In the genomic region with DNA sequence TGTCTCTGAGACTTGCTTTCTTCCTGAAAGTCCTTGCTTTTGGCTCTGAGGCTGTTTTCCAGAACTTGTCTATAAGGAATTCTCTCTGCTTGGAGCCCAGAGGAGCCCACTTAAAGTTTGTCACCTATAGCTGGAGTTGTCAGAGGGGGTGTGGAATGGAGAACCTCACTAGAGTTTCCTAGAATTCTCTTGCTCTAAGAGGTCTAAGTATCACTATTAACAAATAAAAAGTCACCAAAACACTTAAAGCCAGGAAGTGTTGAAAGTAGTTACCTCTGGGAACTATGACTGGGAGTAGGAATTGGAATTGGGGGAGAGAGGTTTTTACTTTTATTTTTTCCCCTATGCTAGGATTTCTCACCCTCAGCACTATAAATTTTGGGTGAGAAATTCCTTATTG, we compare ENCODE assay signal across 20 cellular contexts. TPM values are rescaled to one million over a fixed set of nuclear protein-coding genes. Genes with fewer than 3 reads are reported as not detected.
DNase-seq lines count a peak whose midpoint lies in the region; ATAC-seq and TF ChIP-seq lines count a peak whose summit lies in the region.
"Had no signal": no experiment of that assay in that cellular context is flagged by ENCODE, and none has a peak within 500 bp of the region (broad histone marks: within the 10 kb centered on the region; RNA-seq: fewer than 3 reads in every experiment).

No MANE protein-coding gene starts in this region.

- H3K27me3 Mint-ChIP-seq in activated CD8-positive, alpha-beta T cell treated with anti-CD3 and anti-CD28 coated beads for 36 hours: no peaks in the 10 kb centered on the region
- no peaks in the 10 kb centered on the region for H3K27me3 Mint-ChIP-seq in activated CD8-positive, alpha-beta T cell treated with anti-CD3 and anti-CD28 coated beads, Interleukin-2, amount 10 ng/mL, durations not matched to agents 7 days and 5 days (ENCODE audit: low read depth)
- H3K27me3 Mint-ChIP-seq in activated T-helper 1 cell treated with anti-CD3 and anti-CD28 coated beads, Interleukin-12 subunit alpha, Interleukin-12 subunit beta, Interleukin-2, Interleukin-4 antibody, amounts not matched to agents 30 ng/mL and 10 ng/mL and 1 ng/mL, durations not matched to agents 14 hours and 24 hours and 36 hours (ENCODE audit: insufficient read depth): no peaks in the 10 kb centered on the region
- H3K27me3 Mint-ChIP-seq in memory B cell: no peaks in the 10 kb centered on the region
- H3K27me3 Mint-ChIP-seq in naive thymus-derived CD4-positive, alpha-beta T cell: no peaks in the 10 kb centered on the region

- POLR2A ChIA-PET in activated CD8-positive, alpha-beta T cell treated with anti-CD3 and anti-CD28 coated beads for 36 hours (lab: Charles Lee): interaction anchor here (1.2 to 2.1 kb wide), 2 partner anchors 12 to 16 kb away, joined by 3 to 13 read pairs; no protein-coding TSS in a partner anchor
- POLR2A ChIA-PET in activated CD8-positive, alpha-beta T cell treated with anti-CD3 and anti-CD28 coated beads, Interleukin-2, amount 10 ng/mL, durations not matched to agents 7 days and 5 days (lab: Charles Lee): interaction anchor here (1.3 kb wide), 1 partner anchor 17 kb away, joined by 3 read pairs; no protein-coding TSS in a partner anchor
- POLR2A ChIA-PET in naive thymus-derived CD4-positive, alpha-beta T cell (lab: Charles Lee): interaction anchor here (0.7 to 1.7 kb wide), 6 partner anchors 11 to 56 kb away, joined by 3 to 6 read pairs (median 4); a partner anchor contains a TSS

- no peaks in the 10 kb centered on the region for H3K27me3 ChIP-seq in transverse colon
- no peaks in the 10 kb centered on the region for H3K27me3 ChIP-seq in naive thymus-derived CD4-positive, alpha-beta T cell (ENCODE audit: control insufficient read depth in 2 of 2, insufficient read depth in 2 of 2, low read length in 2 of 2)
- H3K27me3 ChIP-seq: BE2C, dorsolateral prefrontal cortex had no signal

- no peaks in the 10 kb centered on the region for H3K9me3 ChIP-seq in transverse colon
- H3K9me3 ChIP-seq in naive thymus-derived CD4-positive, alpha-beta T cell (ENCODE audit: control insufficient read depth in 2 of 3, low read length in 3 of 3): no peaks in the 10 kb centered on the region
- H3K9me3 ChIP-seq: BE2C had no signal

- TF ChIP-seq CTCF in activated CD8-positive, alpha-beta T cell treated with anti-CD3 and anti-CD28 coated beads for 36 hours (IDR thresholded peaks at IDR 0.05): no peak
- no peak for TF ChIP-seq CTCF in transverse colon (IDR thresholded peaks at IDR 0.05)

- H3K4me3 Mint-ChIP-seq in activated CD8-positive, alpha-beta T cell treated with anti-CD3 and anti-CD28 coated beads for 36 hours: no peak overlapping the region
- H3K4me3 Mint-ChIP-seq in activated CD8-positive, alpha-beta T cell treated with anti-CD3 and anti-CD28 coated beads, Interleukin-2, amount 10 ng/mL, durations not matched to agents 7 days and 5 days: no peak overlapping the region
- no peak overlapping the region for H3K4me3 Mint-ChIP-seq in activated T-helper 1 cell treated with anti-CD3 and anti-CD28 coated beads, Interleukin-12 subunit alpha, Interleukin-12 subunit beta, Interleukin-2, Interleukin-4 antibody, amounts not matched to agents 30 ng/mL and 10 ng/mL and 1 ng/mL, durations not matched to agents 14 hours and 24 hours and 36 hours
- peak overlapping the region; percentile 75 for H3K4me3 Mint-ChIP-seq in memory B cell
- no peak overlapping the region for H3K4me3 Mint-ChIP-seq in naive thymus-derived CD4-positive, alpha-beta T cell

- TF ChIP-seq EP300 in transverse colon (IDR thresholded peaks at IDR 0.05; ENCODE audit: low read depth): no peak

- H3K9me3 Mint-ChIP-seq in activated CD8-positive, alpha-beta T cell treated with anti-CD3 and anti-CD28 coated beads for 36 hours: peaks cover 6% of the 10 kb centered on the region
- H3K9me3 Mint-ChIP-seq in activated CD8-positive, alpha-beta T cell treated with anti-CD3 and anti-CD28 coated beads, Interleukin-2, amount 10 ng/mL, durations not matched to agents 7 days and 5 days (ENCODE audit: insufficient read depth): no peaks in the 10 kb centered on the region
- peaks cover 6% of the 10 kb centered on the region for H3K9me3 Mint-ChIP-seq in activated T-helper 1 cell treated with anti-CD3 and anti-CD28 coated beads, Interleukin-12 subunit alpha, Interleukin-12 subunit beta, Interleukin-2, Interleukin-4 antibody, amounts not matched to agents 30 ng/mL and 10 ng/mL and 1 ng/mL, durations not matched to agents 14 hours and 24 hours and 36 hours
- H3K9me3 Mint-ChIP-seq in memory B cell: no peaks in the 10 kb centered on the region
- peaks cover 0 to 5% (median 0%) of the 10 kb centered on the region in 11 donors for H3K9me3 Mint-ChIP-seq in naive thymus-derived CD4-positive, alpha-beta T cell

- peaks cover 57% of the 10 kb centered on the region for H3K4me1 Mint-ChIP-seq in activated CD8-positive, alpha-beta T cell treated with anti-CD3 and anti-CD28 coated beads for 36 hours (ENCODE audit: low read depth)
- peaks cover 50% of the 10 kb centered on the region for H3K4me1 Mint-ChIP-seq in activated CD8-positive, alpha-beta T cell treated with anti-CD3 and anti-CD28 coated beads, Interleukin-2, amount 10 ng/mL, durations not matched to agents 7 days and 5 days (ENCODE audit: low read depth)
- peaks cover 56% of the 10 kb centered on the region for H3K4me1 Mint-ChIP-seq in activated T-helper 1 cell treated with anti-CD3 and anti-CD28 coated beads, Interleukin-12 subunit alpha, Interleukin-12 subunit beta, Interleukin-2, Interleukin-4 antibody, amounts not matched to agents 30 ng/mL and 10 ng/mL and 1 ng/mL, durations not matched to agents 14 hours and 24 hours and 36 hours (ENCODE audit: low read depth)
- peaks cover 50% of the 10 kb centered on the region for H3K4me1 Mint-ChIP-seq in memory B cell
- peaks cover 34 to 58% (median 47%) of the 10 kb centered on the region in 7 donors for H3K4me1 Mint-ChIP-seq in naive thymus-derived CD4-positive, alpha-beta T cell

- no peak for TF ChIP-seq POLR2A in transverse colon (IDR thresholded peaks at IDR 0.05)

- H3K4me3 ChIP-seq in transverse colon: no peak overlapping the region
- H3K4me3 ChIP-seq in naive thymus-derived CD4-positive, alpha-beta T cell (ENCODE audit: low read length): no peak overlapping the region
- H3K4me3 ChIP-seq: dorsolateral prefrontal cortex had no signal

- DNase-seq in activated CD8-positive, alpha-beta T cell treated with anti-CD3 and anti-CD28 coated beads for 36 hours: no peak
- no peak for DNase-seq in activated CD8-positive, alpha-beta T cell treated with anti-CD3 and anti-CD28 coated beads, Interleukin-2, amount 10 ng/mL, durations not matched to agents 7 days and 5 days
- no peak for DNase-seq in activated T-helper 1 cell treated with anti-CD3 and anti-CD28 coated beads, Interleukin-12 subunit alpha, Interleukin-12 subunit beta, Interleukin-2, Interleukin-4 antibody, amounts not matched to agents 30 ng/mL and 10 ng/mL and 1 ng/mL, durations not matched to agents 14 hours and 24 hours and 36 hours (ENCODE audit: low spot score)
- DNase-seq in memory B cell (ENCODE audit: low spot score in 2 of 2) (no peak), transverse colon (no peak), NCI-H187 (lab: John Stamatoyannopoulos, UW) (no peak), germinal center (ENCODE audit: low spot score) (no peak)
- DNase-seq in naive thymus-derived CD4-positive, alpha-beta T cell: no peak
- DNase-seq: 8988T; activated CD4-positive, alpha-beta T cell treated with anti-CD3 and anti-CD28 coated beads for 48 hours; BE2C; DMS79 treated with DMSO at 0.1 percent for 48 hours; dorsolateral prefrontal cortex; erythroblast; NCI-H146; NCI-H2227 treated with DMSO at 0.1 percent for 48 hours; stimulated activated CD4-positive, alpha-beta T cell treated with anti-CD3 and anti-CD28 coated beads, Interleukin-1b, Interleukin-23, amount 100 ng/mL, for 48 hours had no signal

- peaks cover 14% of the 10 kb centered on the region for H3K36me3 Mint-ChIP-seq in activated CD8-positive, alpha-beta T cell treated with anti-CD3 and anti-CD28 coated beads for 36 hours (ENCODE audit: low read depth)
- H3K36me3 Mint-ChIP-seq in activated CD8-positive, alpha-beta T cell treated with anti-CD3 and anti-CD28 coated beads, Interleukin-2, amount 10 ng/mL, durations not matched to agents 7 days and 5 days (ENCODE audit: low read depth): peaks cover 18% of the 10 kb centered on the region
- H3K36me3 Mint-ChIP-seq in activated T-helper 1 cell treated with anti-CD3 and anti-CD28 coated beads, Interleukin-12 subunit alpha, Interleukin-12 subunit beta, Interleukin-2, Interleukin-4 antibody, amounts not matched to agents 30 ng/mL and 10 ng/mL and 1 ng/mL, durations not matched to agents 14 hours and 24 hours and 36 hours (ENCODE audit: low read depth): peaks cover 12% of the 10 kb centered on the region
- H3K36me3 Mint-ChIP-seq in memory B cell: peaks cover 5% of the 10 kb centered on the region
- peaks cover 3 to 18% (median 6%) of the 10 kb centered on the region in 5 donors for H3K36me3 Mint-ChIP-seq in naive thymus-derived CD4-positive, alpha-beta T cell

- no peaks in the 10 kb centered on the region for H3K36me3 ChIP-seq in transverse colon
- H3K36me3 ChIP-seq in naive thymus-derived CD4-positive, alpha-beta T cell (ENCODE audit: control insufficient read depth in 2 of 3, insufficient read depth in 3 of 3, low read length in 3 of 3): no peaks in the 10 kb centered on the region
- H3K36me3 ChIP-seq: BE2C had no signal

- CTCF ChIA-PET in activated CD8-positive, alpha-beta T cell treated with anti-CD3 and anti-CD28 coated beads for 36 hours (lab: Charles Lee): interaction anchor here (1.0 to 2.7 kb wide), 5 partner anchors 12 to 25 kb away, joined by 3 to 11 read pairs (median 8); no protein-coding TSS in a partner anchor
- CTCF ChIA-PET in activated CD8-positive, alpha-beta T cell treated with anti-CD3 and anti-CD28 coated beads, Interleukin-2, amount 10 ng/mL, durations not matched to agents 7 days and 5 days (lab: Charles Lee): interaction anchor here (0.9 to 2.3 kb wide), 4 partner anchors 11 to 24 kb away, joined by 4 to 10 read pairs (median 8); a partner anchor contains a TSS
- CTCF ChIA-PET in naive thymus-derived CD4-positive, alpha-beta T cell (lab: Charles Lee): interaction anchor here (1.2 kb wide), 1 partner anchor 23 kb away, joined by 3 read pairs; a partner anchor contains a TSS

- no peak for ATAC-seq in activated CD8-positive, alpha-beta T cell treated with anti-CD3 and anti-CD28 coated beads for 36 hours
- ATAC-seq in activated CD8-positive, alpha-beta T cell treated with anti-CD3 and anti-CD28 coated beads, Interleukin-2, amount 10 ng/mL, durations not matched to agents 7 days and 5 days: no peak
- ATAC-seq in memory B cell (ENCODE audit: low read depth): no peak
- ATAC-seq in naive thymus-derived CD4-positive, alpha-beta T cell: no peak
- ATAC-seq: left lobe of liver had no signal

- H3K27ac Mint-ChIP-seq in activated CD8-positive, alpha-beta T cell treated with anti-CD3 and anti-CD28 coated beads for 36 hours: peak overlapping the region; percentile 80
- no peak overlapping the region for H3K27ac Mint-ChIP-seq in activated CD8-positive, alpha-beta T cell treated with anti-CD3 and anti-CD28 coated beads, Interleukin-2, amount 10 ng/mL, durations not matched to agents 7 days and 5 days
- peak overlapping the region; percentile 80 for H3K27ac Mint-ChIP-seq in activated T-helper 1 cell treated with anti-CD3 and anti-CD28 coated beads, Interleukin-12 subunit alpha, Interleukin-12 subunit beta, Interleukin-2, Interleukin-4 antibody, amounts not matched to agents 30 ng/mL and 10 ng/mL and 1 ng/mL, durations not matched to agents 14 hours and 24 hours and 36 hours
- H3K27ac Mint-ChIP-seq in memory B cell: peak overlapping the region; percentile 89
- H3K27ac Mint-ChIP-seq in naive thymus-derived CD4-positive, alpha-beta T cell: peak overlapping the region in 4 of 9 donors; percentile 45 to 90 (median 63)

- in situ Hi-C loops in transverse colon (cut with MboI; ENCODE audit: low pct_ligation_motif_present in 1 of 4, low pct_unique_long_range_greater_than_20kb in 1 of 4, low sequenced_read_pairs in 3 of 4): no loop called here

- H3K27ac ChIP-seq in transverse colon: peak overlapping the region in 3 of 4 donors; percentile 28 to 53 (median 33)
- no peak overlapping the region for H3K27ac ChIP-seq in naive thymus-derived CD4-positive, alpha-beta T cell (ENCODE audit: low read depth, low read length)
- H3K27ac ChIP-seq: RWPE1 had no signal

- H3K4me1 ChIP-seq in transverse colon: peaks cover 0 to 19% (median 0%) of the 10 kb centered on the region in 4 donors
- peaks cover 19 to 35% of the 10 kb centered on the region in 2 donors for H3K4me1 ChIP-seq in naive thymus-derived CD4-positive, alpha-beta T cell (ENCODE audit: control insufficient read depth in 2 of 2, insufficient read depth in 2 of 2, low read length in 2 of 2)
- H3K4me1 ChIP-seq: BE2C had no signal

- intact Hi-C loops in activated CD8-positive, alpha-beta T cell treated with anti-CD3 and anti-CD28 coated beads for 36 hours (cut with micrococcal nuclease): no loop called here
- intact Hi-C loops in activated T-helper 1 cell treated with anti-CD3 and anti-CD28 coated beads, Interleukin-12 subunit alpha, Interleukin-12 subunit beta, Interleukin-2, Interleukin-4 antibody, amounts not matched to agents 30 ng/mL and 10 ng/mL and 1 ng/mL, durations not matched to agents 14 hours and 24 hours and 36 hours (cut with micrococcal nuclease): loop anchor here (1.0 kb wide), 1 partner anchor 16 kb away; no protein-coding TSS in a partner anchor
- intact Hi-C loops in transverse colon (cut with DNase I; ENCODE audit: low total_unique reads): no loop called here
- intact Hi-C loops in naive thymus-derived CD4-positive, alpha-beta T cell (cut with micrococcal nuclease): no loop called here

RNA-seq across cellular contexts. Expression of a gene that starts 15.0 kb away (rescaled TPM):
- total RNA-seq in activated CD8-positive, alpha-beta T cell treated with anti-CD3 and anti-CD28 coated beads for 36 hours: 100 to 1,000 TPM in 1 of 2 experiments, 10 to 100 TPM in 1; 99.9 to 102 TPM
- total RNA-seq in activated CD8-positive, alpha-beta T cell treated with anti-CD3 and anti-CD28 coated beads, Interleukin-2, amount 10 ng/mL, durations not matched to agents 7 days and 5 days: 100 to 1,000 TPM; 213 to 220 TPM
- total RNA-seq in activated T-helper 1 cell treated with anti-CD3 and anti-CD28 coated beads, Interleukin-12 subunit alpha, Interleukin-12 subunit beta, Interleukin-2, Interleukin-4 antibody, amounts not matched to agents 30 ng/mL and 10 ng/mL and 1 ng/mL, durations not matched to agents 14 hours and 24 hours and 36 hours: 86.6 and 90.5 TPM in 2 replicates
- 1 to 10 TPM in 3 of 4 donors, not detected in 1; 1.2 to 6.7 (median 3.8) TPM for total RNA-seq in transverse colon
- 100 to 1,000 TPM in 1 of 5 experiments, 10 to 100 TPM in 4; 16.9 to 225 (median 45.6) TPM for total RNA-seq in naive thymus-derived CD4-positive, alpha-beta T cell
- 100 to 1,000 TPM in 1 of 2 donors, 10 to 100 TPM in 1; 97.4 to 162 TPM for polyA plus RNA-seq in naive thymus-derived CD4-positive, alpha-beta T cell
- total RNA-seq: glomerular endothelial cell had no signal

RNA-seq across cellular contexts. Expression of a gene that starts 17.5 kb away (rescaled TPM):
- 10 to 100 TPM; 13.1 to 15.5 TPM for total RNA-seq in activated CD8-positive, alpha-beta T cell treated with anti-CD3 and anti-CD28 coated beads for 36 hours
- total RNA-seq in activated CD8-positive, alpha-beta T cell treated with anti-CD3 and anti-CD28 coated beads, Interleukin-2, amount 10 ng/mL, durations not matched to agents 7 days and 5 days: 10 to 100 TPM; 11.6 to 15.0 TPM
- total RNA-seq in activated T-helper 1 cell treated with anti-CD3 and anti-CD28 coated beads, Interleukin-12 subunit alpha, Interleukin-12 subunit beta, Interleukin-2, Interleukin-4 antibody, amounts not matched to agents 30 ng/mL and 10 ng/mL and 1 ng/mL, durations not matched to agents 14 hours and 24 hours and 36 hours: 8.3 and 9.6 TPM in 2 replicates
- total RNA-seq in transverse colon: 10 to 100 TPM in 2 of 4 donors, 1 to 10 TPM in 2; 3.0 to 21.9 (median 10.9) TPM
- total RNA-seq in naive thymus-derived CD4-positive, alpha-beta T cell: 10 to 100 TPM in 1 of 5 experiments, 1 to 10 TPM in 4; 2.7 to 12.1 (median 6.8) TPM
- under 1 TPM; 0.40 to 0.87 TPM for polyA plus RNA-seq in naive thymus-derived CD4-positive, alpha-beta T cell

RNA-seq across cellular contexts. Expression of a gene that starts 22.1 kb away (rescaled TPM):
- total RNA-seq in activated CD8-positive, alpha-beta T cell treated with anti-CD3 and anti-CD28 coated beads for 36 hours: over 10,000 TPM; 13,164 to 13,311 TPM
- over 10,000 TPM in 1 of 2 experiments, 1,000 to 10,000 TPM in 1; 7,126 to 12,592 TPM for total RNA-seq in activated CD8-positive, alpha-beta T cell treated with anti-CD3 and anti-CD28 coated beads, Interleukin-2, amount 10 ng/mL, durations not matched to agents 7 days and 5 days
- total RNA-seq in activated T-helper 1 cell treated with anti-CD3 and anti-CD28 coated beads, Interleukin-12 subunit alpha, Interleukin-12 subunit beta, Interleukin-2, Interleukin-4 antibody, amounts not matched to agents 30 ng/mL and 10 ng/mL and 1 ng/mL, durations not matched to agents 14 hours and 24 hours and 36 hours: 5,317 and 5,787 TPM in 2 replicates
- total RNA-seq in transverse colon: 1,000 to 10,000 TPM; 1,115 to 7,222 (median 2,718) TPM
- over 10,000 TPM in 1 of 5 experiments, 1,000 to 10,000 TPM in 4; 5,750 to 11,273 (median 9,225) TPM for total RNA-seq in naive thymus-derived CD4-positive, alpha-beta T cell
- polyA plus RNA-seq in naive thymus-derived CD4-positive, alpha-beta T cell: 10 to 100 TPM in 1 of 2 donors, not detected in 1; 49.2 TPM

RNA-seq across cellular contexts. Expression of a gene that starts 22.4 kb away (rescaled TPM):
- total RNA-seq in activated CD8-positive, alpha-beta T cell treated with anti-CD3 and anti-CD28 coated beads for 36 hours: 10 to 100 TPM; 12.1 to 13.7 TPM
- 10 to 100 TPM; 34.8 to 36.8 TPM for total RNA-seq in activated CD8-positive, alpha-beta T cell treated with anti-CD3 and anti-CD28 coated beads, Interleukin-2, amount 10 ng/mL, durations not matched to agents 7 days and 5 days
- total RNA-seq in activated T-helper 1 cell treated with anti-CD3 and anti-CD28 coated beads, Interleukin-12 subunit alpha, Interleukin-12 subunit beta, Interleukin-2, Interleukin-4 antibody, amounts not matched to agents 30 ng/mL and 10 ng/mL and 1 ng/mL, durations not matched to agents 14 hours and 24 hours and 36 hours: 20.6 and 24.0 TPM in 2 replicates
- total RNA-seq in transverse colon: 10 to 100 TPM; 32.0 to 50.1 (median 37.2) TPM
- 10 to 100 TPM; 12.0 to 37.4 (median 16.4) TPM for total RNA-seq in naive thymus-derived CD4-positive, alpha-beta T cell
- polyA plus RNA-seq in naive thymus-derived CD4-positive, alpha-beta T cell: 10 to 100 TPM; 49.1 to 65.7 TPM

RNA-seq across cellular contexts. Expression of a gene that starts 29.3 kb away (rescaled TPM):
- 10 to 100 TPM; 16.0 to 19.9 TPM for total RNA-seq in activated CD8-positive, alpha-beta T cell treated with anti-CD3 and anti-CD28 coated beads for 36 hours
- 10 to 100 TPM; 17.2 to 17.3 TPM for total RNA-seq in activated CD8-positive, alpha-beta T cell treated with anti-CD3 and anti-CD28 coated beads, Interleukin-2, amount 10 ng/mL, durations not matched to agents 7 days and 5 days
- total RNA-seq in activated T-helper 1 cell treated with anti-CD3 and anti-CD28 coated beads, Interleukin-12 subunit alpha, Interleukin-12 subunit beta, Interleukin-2, Interleukin-4 antibody, amounts not matched to agents 30 ng/mL and 10 ng/mL and 1 ng/mL, durations not matched to agents 14 hours and 24 hours and 36 hours: 7.9 and 8.8 TPM in 2 replicates
- 1 to 10 TPM; 1.6 to 7.4 (median 5.8) TPM for total RNA-seq in transverse colon
- total RNA-seq in naive thymus-derived CD4-positive, alpha-beta T cell: 10 to 100 TPM in 1 of 5 experiments, 1 to 10 TPM in 1, under 1 TPM in 1, not detected in 2; 0.11 to 10.4 (median 1.0) TPM
- polyA plus RNA-seq in naive thymus-derived CD4-positive, alpha-beta T cell: under 1 TPM; 0.12 to 0.44 TPM
